Comparison of ENCODE assay signal across 19 cellular contexts in the genomic region with DNA sequence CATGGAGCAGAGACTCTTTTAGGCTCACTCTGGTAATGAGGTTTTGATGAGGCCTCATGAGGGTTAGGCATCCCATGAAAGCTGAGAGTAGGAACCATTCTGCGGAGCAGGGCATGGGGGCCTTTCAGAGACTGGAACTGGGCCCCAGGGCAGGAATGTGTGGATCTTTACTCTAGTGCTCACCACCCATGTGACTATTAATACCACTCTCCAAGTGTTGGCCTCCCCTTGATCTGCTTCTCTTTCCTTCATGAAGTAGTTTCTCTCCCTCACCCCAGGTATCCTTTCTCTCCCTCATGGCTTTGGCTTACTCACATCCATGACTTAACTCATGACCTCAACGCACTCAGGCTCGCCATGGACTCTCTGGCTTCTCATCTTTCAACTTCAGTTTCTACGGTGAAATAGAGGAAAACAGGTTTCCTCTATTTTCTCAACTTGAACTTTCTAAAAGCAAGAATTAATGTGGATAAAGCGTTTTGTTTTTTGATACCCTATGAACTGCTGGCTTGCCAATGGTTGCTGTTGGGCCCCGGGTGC.
"Had no signal": no experiment of that assay in that cellular context is flagged by ENCODE, and none has a peak within 500 bp of the region (broad histone marks: within the 10 kb centered on the region; RNA-seq: fewer than 3 reads in every experiment).

No MANE protein-coding gene starts in this region.

- H3K4me3 Mint-ChIP-seq: activated naive CD8-positive, alpha-beta T cell treated with anti-CD3 and anti-CD28 coated beads, Interleukin-2, amount 10 ng/mL, durations not matched to agents 7 days and 5 days; activated T-helper 1 cell treated with anti-CD3 and anti-CD28 coated beads, Interleukin-12 subunit alpha, Interleukin-12 subunit beta, Interleukin-2, Interleukin-4 antibody, amounts not matched to agents 30 ng/mL and 10 ng/mL and 1 ng/mL, durations not matched to agents 14 hours and 24 hours and 36 hours; natural killer cell; stimulated activated effector memory CD8-positive, alpha-beta T cell treated with anti-CD3 and anti-CD28 coated beads, Interleukin-12 subunit alpha, Interleukin-12 subunit beta, amount 100 ng/mL, for 72 hours had no signal

- H3K4me3 ChIP-seq: dorsolateral prefrontal cortex, lower lobe of right lung, sigmoid colon, tibial nerve, vagina had no signal

- H3K9me3 Mint-ChIP-seq: activated T-helper 1 cell treated with anti-CD3 and anti-CD28 coated beads, Interleukin-12 subunit alpha, Interleukin-12 subunit beta, Interleukin-2, Interleukin-4 antibody, amounts not matched to agents 30 ng/mL and 10 ng/mL and 1 ng/mL, durations not matched to agents 14 hours and 24 hours and 36 hours; natural killer cell; stimulated activated effector memory CD8-positive, alpha-beta T cell treated with anti-CD3 and anti-CD28 coated beads, Interleukin-12 subunit alpha, Interleukin-12 subunit beta, amount 100 ng/mL, for 72 hours had no signal

- H3K27me3 ChIP-seq: dorsolateral prefrontal cortex, sigmoid colon, tibial nerve, vagina had no signal

- H3K27ac ChIP-seq: dorsolateral prefrontal cortex, epithelial cell of prostate, lower lobe of right lung, sigmoid colon, tibial nerve, vagina, WERI-Rb-1 had no signal

- ATAC-seq: stimulated activated effector memory CD8-positive, alpha-beta T cell treated with anti-CD3 and anti-CD28 coated beads, Interleukin-12 subunit alpha, Interleukin-12 subunit beta, amount 100 ng/mL, for 72 hours had no signal

- H3K9me3 ChIP-seq: lower lobe of right lung, sigmoid colon, tibial nerve, vagina had no signal

- DNase-seq: activated CD4-positive, alpha-beta T cell treated with anti-CD3 and anti-CD28 coated beads for 1 hour; activated CD4-positive, alpha-beta T cell treated with anti-CD3 and anti-CD28 coated beads, Interleukin-2, amount 50 U/mL, for 4 hours; activated naive CD8-positive, alpha-beta T cell treated with anti-CD3 and anti-CD28 coated beads, Interleukin-2, amount 10 ng/mL, durations not matched to agents 7 days and 5 days; amygdala; dorsolateral prefrontal cortex; foreskin melanocyte; glutamatergic neuron; hypothalamus; islet precursor cell; lower lobe of right lung; natural killer cell; sigmoid colon; stimulated activated CD4-positive, alpha-beta T cell treated with anti-CD3 and anti-CD28 coated beads, Interleukin-4, amount 100 ng/mL, for 24 hours; WERI-Rb-1 had no signal

- H3K27ac Mint-ChIP-seq: activated naive CD8-positive, alpha-beta T cell treated with anti-CD3 and anti-CD28 coated beads, Interleukin-2, amount 10 ng/mL, durations not matched to agents 7 days and 5 days; activated T-helper 1 cell treated with anti-CD3 and anti-CD28 coated beads, Interleukin-12 subunit alpha, Interleukin-12 subunit beta, Interleukin-2, Interleukin-4 antibody, amounts not matched to agents 30 ng/mL and 10 ng/mL and 1 ng/mL, durations not matched to agents 14 hours and 24 hours and 36 hours; natural killer cell; stimulated activated effector memory CD8-positive, alpha-beta T cell treated with anti-CD3 and anti-CD28 coated beads, Interleukin-12 subunit alpha, Interleukin-12 subunit beta, amount 100 ng/mL, for 72 hours had no signal

- H3K36me3 Mint-ChIP-seq: activated naive CD8-positive, alpha-beta T cell treated with anti-CD3 and anti-CD28 coated beads, Interleukin-2, amount 10 ng/mL, durations not matched to agents 7 days and 5 days; natural killer cell; stimulated activated effector memory CD8-positive, alpha-beta T cell treated with anti-CD3 and anti-CD28 coated beads, Interleukin-12 subunit alpha, Interleukin-12 subunit beta, amount 100 ng/mL, for 72 hours had no signal

- H3K4me1 ChIP-seq: vagina had no signal

- H3K36me3 ChIP-seq: lower lobe of right lung, sigmoid colon, tibial nerve, vagina, WERI-Rb-1 had no signal
